Comparison of ENCODE assay signal across 1 cellular context in genomic region chr1:172531846-172532699, GRCh38.
TF ChIP-seq lines count a peak whose summit lies in the region.

No MANE protein-coding gene starts in this region.

TF ChIP-seq in IMR-90, 13 proteins besides CTCF, POLR2A, EP300 and RAD21 (continued from another document):
- TF ChIP-seq MAFK (IDR thresholded peaks at IDR 0.05; ENCODE audit: low read depth, low read length): peak; percentile 33; the same call in 1 of the 2 replicates
- no peak for TF ChIP-seq FOS (IDR thresholded peaks at IDR 0.05; ENCODE audit: low read depth, low read length)
- TF ChIP-seq ELK1 (IDR thresholded peaks at IDR 0.05; ENCODE audit: borderline replicate concordance, low read depth, low read length): no peak
- TF ChIP-seq MAZ (IDR thresholded peaks at IDR 0.05; ENCODE audit: borderline replicate concordance, low read depth, low read length): no peak
- TF ChIP-seq BHLHE40 (IDR thresholded peaks at IDR 0.05; ENCODE audit: low read depth, low read length): peak; percentile 76
- no peak for TF ChIP-seq RFX5 (IDR thresholded peaks at IDR 0.05; ENCODE audit: low read depth, low read length)
- TF ChIP-seq MXI1 (IDR thresholded peaks at IDR 0.05; ENCODE audit: borderline replicate concordance, low read depth, low read length): peak; percentile 47; the same call in 1 of the 2 replicates
- 0 out of 2 replicates have a peak, but pooled peaks have one; percentile 32 for TF ChIP-seq CEBPB (IDR thresholded peaks at IDR 0.05; ENCODE audit: low read depth, low read length)
